In genomic region chr9:34048730-34049629, GRCh38 we compare ENCODE assay signal across 8 cellular contexts. TPM values are rescaled to one million over a fixed set of nuclear protein-coding genes. Genes with fewer than 3 reads are reported as not detected.
DNase-seq lines count a peak whose midpoint lies in the region; ATAC-seq and TF ChIP-seq lines count a peak whose summit lies in the region.

UBAP2 (minus strand) TSS chr9:34048887; CDS start chr9:34017148, 31,739 bp downstream.

- peak within 1 kb of the TSS; percentile 98 for H3K4me3 ChIP-seq in epithelial cell of proximal tubule (ENCODE audit: low read depth, low read length)
- H3K4me3 ChIP-seq in mucosa of rectum (ENCODE audit: low read length in 2 of 2): peak within 1 kb of the TSS; percentile 88 to 91

- TF ChIP-seq CTCF in epithelial cell of proximal tubule (conservative IDR thresholded peaks at IDR 0.05; ENCODE audit: low read depth, low read length): no peak

- H3K27ac Mint-ChIP-seq in IgD-negative memory B cell: peak within 1 kb of the TSS; percentile 96 to 99 (median 99)

- H3K4me1 ChIP-seq in mucosa of rectum (ENCODE audit: control insufficient read depth in 2 of 2, insufficient read depth in 2 of 2, low read length in 2 of 2): peaks cover 17 to 18% of the 10 kb centered on the region in 2 donors

- no peaks in the 10 kb centered on the region for H3K9me3 ChIP-seq in mucosa of rectum (ENCODE audit: control insufficient read depth in 2 of 2, low read length in 2 of 2)

- H3K4me3 Mint-ChIP-seq in IgD-negative memory B cell: peak within 1 kb of the TSS; percentile 94 to 100 (median 98)

- peak; percentile 73 for ATAC-seq in GM21529 (IDR thresholded peaks at IDR 0.05; ENCODE audit: unreplicated experiment)

- H3K9ac ChIP-seq in mucosa of rectum (ENCODE audit: low read depth in 1 of 2, low read length in 2 of 2): peak within 1 kb of the TSS; percentile 82 to 95

- H3K36me3 Mint-ChIP-seq in IgD-negative memory B cell: peaks cover 2% of the 10 kb centered on the region

- H3K4me1 Mint-ChIP-seq in IgD-negative memory B cell: peaks cover 19 to 26% (median 24%) of the 10 kb centered on the region in 3 donors

- no peaks in the 10 kb centered on the region for H3K36me3 ChIP-seq in mucosa of rectum (ENCODE audit: control insufficient read depth in 2 of 2, insufficient read depth in 2 of 2, low read length in 2 of 2)

- no peaks in the 10 kb centered on the region for H3K27me3 ChIP-seq in mucosa of rectum (ENCODE audit: control insufficient read depth in 2 of 2, insufficient read depth in 2 of 2, low read length in 2 of 2)

- H3K27ac ChIP-seq in mucosa of rectum (ENCODE audit: low read depth in 2 of 2, low read length in 2 of 2): peak within 1 kb of the TSS; percentile 93 to 96

- no peaks in the 10 kb centered on the region for H3K9me3 Mint-ChIP-seq in IgD-negative memory B cell

- no peaks in the 10 kb centered on the region for H3K27me3 Mint-ChIP-seq in IgD-negative memory B cell

- DNase-seq in DMS114 treated with DMSO at 0.1 percent for 48 hours (lab: John Stamatoyannopoulos, UW; ENCODE audit: unreplicated experiment) (peak; percentile 87), OCI-M2 (lab: John Stamatoyannopoulos, UW; ENCODE audit: unreplicated experiment) (peak; percentile 96), activated T-cell treated with anti-CD3 and anti-CD28 coated beads for 48 hours (ENCODE audit: low read depth) (peak; percentile 96), epithelial cell of proximal tubule (ENCODE audit: low read depth) (peak; percentile 82)
- DNase-seq in stimulated activated CD8-positive, alpha-beta memory T cell treated with anti-CD3 and anti-CD28 coated beads, Interleukin-4, amount 100 ng/mL, for 48 hours: peak; percentile 98

RNA-seq across cellular contexts. Expression of gene UBAP2, which starts in this region (rescaled TPM):
- polyA plus RNA-seq in IgD-negative memory B cell: 12.7 TPM
- total RNA-seq in epithelial cell of proximal tubule: 19.1 and 28.9 TPM in 2 replicates

Comparison
In these comparisons a context has a peak if more than half of its experiments do, and no peak if none do; other contexts are left out.
1. Peak in every context shown above with its lines: DNase-seq, ATAC-seq, H3K4me3 ChIP-seq and H3K27ac ChIP-seq.